Comparison of ENCODE assay signal across 27 cellular contexts in genomic region chr2:122233372-122233771, GRCh38.
"Had no signal": no experiment of that assay in that cellular context is flagged by ENCODE, and none has a peak within 500 bp of the region (broad histone marks: within the 10 kb centered on the region; RNA-seq: fewer than 3 reads in every experiment).

No MANE protein-coding gene starts in this region.

- ATAC-seq: effector memory CD8-positive, alpha-beta T cell; esophagus mucosa; gastrocnemius medialis; heart right ventricle; left colon; left lung; left ventricle myocardium superior; lower lobe of right lung; mucosa of descending colon; naive thymus-derived CD8-positive, alpha-beta T cell had no signal

- DNase-seq: colonic mucosa; cortex of kidney; effector CD8-positive, alpha-beta T cell; effector memory CD8-positive, alpha-beta T cell; endodermal cell; erythroblast; esophagus squamous epithelium; foreskin fibroblast; foreskin melanocyte; gastrocnemius medialis; glutamatergic neuron; head of caudate nucleus; heart right ventricle; hippocampal formation; left colon; left lung; left ventricle myocardium superior; lower lobe of right lung; mesenchymal stem cell; mucosa of descending colon; naive B cell; naive thymus-derived CD8-positive, alpha-beta T cell had no signal

- H3K9me3 ChIP-seq: colonic mucosa, esophagus squamous epithelium, gastrocnemius medialis, heart right ventricle, left lung, lower lobe of right lung, mucosa of descending colon had no signal

- H3K27me3 ChIP-seq: colonic mucosa, esophagus squamous epithelium, gastrocnemius medialis had no signal

- H3K36me3 ChIP-seq: colonic mucosa, esophagus squamous epithelium, gastrocnemius medialis, heart right ventricle, left lung, lower lobe of right lung had no signal

- H3K4me3 ChIP-seq: colonic mucosa, esophagus squamous epithelium, gastrocnemius medialis, heart right ventricle, left lung, lower lobe of right lung, mucosa of descending colon had no signal

- H3K27ac ChIP-seq: colonic mucosa, epithelial cell of prostate, esophagus squamous epithelium, gastrocnemius medialis, heart right ventricle, left lung, lower lobe of right lung had no signal

- FAIRE-seq: endometrium, islet of Langerhans, keratinocyte had no signal

- H3K4me1 ChIP-seq: colonic mucosa, esophagus squamous epithelium, gastrocnemius medialis, heart right ventricle, left lung, lower lobe of right lung had no signal
